27 cellular contexts compared by ENCODE assay signal in genomic region chr13:62094937-62095336, GRCh38.
DNase-seq lines count a peak whose midpoint lies in the region; ATAC-seq, FAIRE-seq and TF ChIP-seq lines count a peak whose summit lies in the region.
"Had no signal": no experiment of that assay in that cellular context is flagged by ENCODE, and none has a peak within 500 bp of the region (broad histone marks: within the 10 kb centered on the region; RNA-seq: fewer than 3 reads in every experiment).

No MANE protein-coding gene starts in this region.

- no peak overlapping the region for H3K56ac ChIP-seq in IMR-90 (ENCODE audit: extremely low read depth, insufficient read depth, low read length)

- POLR2A ChIA-PET in HepG2 (lab: Yijun Ruan, JAX): no interaction called here
- POLR2A ChIA-PET in IMR-90 (lab: Charles Lee; ENCODE audit: unreplicated experiment): no interaction called here
- POLR2A ChIA-PET in K562 (lab: Yijun Ruan, JAX): no interaction called here

- no peak overlapping the region for H2AFZ ChIP-seq in HepG2 (ENCODE audit: low read length)
- H2AFZ ChIP-seq in IMR-90 (replicated peaks; ENCODE audit: low read length, poor library complexity): no peak overlapping the region
- no peak overlapping the region for H2AFZ ChIP-seq in K562 (ENCODE audit: low read depth, low read length)

- no peak overlapping the region for H3K14ac ChIP-seq in IMR-90 (replicated peaks; ENCODE audit: low read depth, low read length)

- in situ Hi-C loops in HepG2 (cut with HindIII; ENCODE audit: extremely low pct_ligation_motif_present, low pct_unique_long_range_greater_than_20kb): no loop called here
- in situ Hi-C loops in IMR-90 (cut with MboI; ENCODE audit: low sequenced_read_pairs): no loop called here
- in situ Hi-C loops in K562 (cut with MboI): no loop called here

- H4K8ac ChIP-seq in IMR-90 (ENCODE audit: low read depth in 2 of 2, low read length in 2 of 2): no peak overlapping the region

- H2BK15ac ChIP-seq in IMR-90 (ENCODE audit: low read depth, low read length): no peak overlapping the region

- TF ChIP-seq POLR2A in HepG2 (IDR thresholded peaks at IDR 0.05; ENCODE audit: insufficient read depth in 1 of 2, low read depth in 2 of 2, low read length in 2 of 2) (no peak), right lobe of liver (IDR thresholded peaks at IDR 0.05) (no peak), IMR-90 (IDR thresholded peaks at IDR 0.05; ENCODE audit: low read depth, low read length) (no peak), K562 (conservative IDR thresholded peaks at IDR 0.05) (no peak)

- FAIRE-seq in HepG2 (lab: Jason Lieb, UNC) (no peak), K562 (lab: Jason Lieb, UNC) (no peak)
- FAIRE-seq: GM12878, GM12892, GM18507, GM19239 had no signal

- no peak overlapping the region for H3K9ac ChIP-seq in HepG2 (ENCODE audit: insufficient read depth, low read depth, low read length)
- H3K9ac ChIP-seq in IMR-90 (ENCODE audit: low read depth, low read length): no peak overlapping the region
- no peak overlapping the region for H3K9ac ChIP-seq in K562 (ENCODE audit: insufficient read depth in 1 of 2, low read depth in 2 of 2, low read length in 2 of 2)
- H3K9ac ChIP-seq: BLaER1 had no signal

- no peaks in the 10 kb centered on the region for H4K20me1 ChIP-seq in HepG2 (ENCODE audit: insufficient read depth, low read length)
- no peaks in the 10 kb centered on the region for H4K20me1 ChIP-seq in IMR-90 (ENCODE audit: insufficient read depth, low read length)
- H4K20me1 ChIP-seq in K562 (replicated peaks; ENCODE audit: control insufficient read depth, insufficient read depth, low read length): no peaks in the 10 kb centered on the region
- H4K20me1 ChIP-seq: BLaER1 had no signal

- H3K18ac ChIP-seq in IMR-90 (ENCODE audit: low read depth, low read length): no peak overlapping the region

- H4K5ac ChIP-seq in IMR-90 (ENCODE audit: low read depth, low read length): no peak overlapping the region

- H3K27ac ChIP-seq in HepG2 (ENCODE audit: extremely low read length, insufficient read depth, low read length) (no peak overlapping the region), right lobe of liver (no peak overlapping the region), IMR-90 (ENCODE audit: insufficient read depth, low read length) (no peak overlapping the region), K562 (ENCODE audit: extremely low read depth, low read depth, low read length) (no peak overlapping the region)
- H3K27ac ChIP-seq: 22Rv1, BLaER1 had no signal

- H2BK20ac ChIP-seq in IMR-90 (ENCODE audit: low read depth, low read length): no peak overlapping the region

- H3K36me3 ChIP-seq in HepG2 (replicated peaks in 1 of 2; ENCODE audit: control insufficient read depth in 1 of 2, insufficient read depth in 2 of 2, low read length in 2 of 2) (no peaks in the 10 kb centered on the region), right lobe of liver (no peaks in the 10 kb centered on the region), IMR-90 (ENCODE audit: control insufficient read depth, insufficient read depth, low read length) (no peaks in the 10 kb centered on the region), K562 (ENCODE audit: control insufficient read depth, insufficient read depth, low read length) (no peaks in the 10 kb centered on the region)
- H3K36me3 ChIP-seq: BE2C, BLaER1 had no signal

- intact Hi-C loops in HepG2 (cut with micrococcal nuclease; ENCODE audit: unreplicated experiment): no loop called here
- intact Hi-C loops in right lobe of liver (cut with DNase I): no loop called here
- intact Hi-C loops in IMR-90 (cut with micrococcal nuclease): no loop called here
- intact Hi-C loops in K562 (cut with micrococcal nuclease): no loop called here
- intact Hi-C loops in sciatic nerve (cut with DNase I): no loop called here

- H2AK9ac ChIP-seq in IMR-90 (replicated peaks; ENCODE audit: low read depth, low read length, poor library complexity): no peak overlapping the region

- no peaks in the 10 kb centered on the region for H3K4me1 ChIP-seq in HepG2 (ENCODE audit: insufficient read depth, low read length)
- H3K4me1 ChIP-seq in right lobe of liver: no peaks in the 10 kb centered on the region
- no peaks in the 10 kb centered on the region for H3K4me1 ChIP-seq in IMR-90 (ENCODE audit: control insufficient read depth, insufficient read depth, low read length)
- no peaks in the 10 kb centered on the region for H3K4me1 ChIP-seq in K562 (replicated peaks in 1 of 2; ENCODE audit: control insufficient read depth in 2 of 2, insufficient read depth in 2 of 2, low read length in 2 of 2)
- H3K4me1 ChIP-seq: BE2C had no signal

- BruUV-seq in HepG2 (replicated peaks; lab: Mats Ljungman, UMichigan): no TSS peak
- BruUV-seq in IMR-90 (replicated peaks; lab: Mats Ljungman, UMichigan): no TSS peak
- BruUV-seq in K562 (replicated peaks; lab: Mats Ljungman, UMichigan): no TSS peak

- H3K79me2 ChIP-seq in HepG2 (ENCODE audit: insufficient read depth, low read length): no peaks in the 10 kb centered on the region
- no peaks in the 10 kb centered on the region for H3K79me2 ChIP-seq in K562 (ENCODE audit: control insufficient read depth, insufficient read depth, low read length)

- H3K27me3 ChIP-seq in HepG2 (ENCODE audit: control insufficient read depth in 1 of 2, insufficient read depth in 2 of 2, low read length in 2 of 2) (no peaks in the 10 kb centered on the region), right lobe of liver (no peaks in the 10 kb centered on the region), IMR-90 (ENCODE audit: control insufficient read depth, insufficient read depth, low read length) (no peaks in the 10 kb centered on the region), K562 (ENCODE audit: control insufficient read depth in 2 of 2, insufficient read depth in 2 of 2, low read length in 2 of 2) (no peaks in the 10 kb centered on the region)
- H3K27me3 ChIP-seq: BE2C, BLaER1 had no signal

- DNase-seq in HepG2 (ENCODE audit: low spot score): no peak
- DNase-seq in right lobe of liver: no peak
- no peak for DNase-seq in IMR-90
- DNase-seq in K562 (ENCODE audit: extremely low read depth in 1 of 4, low spot score in 3 of 4): no peak
- DNase-seq in retina: peak; percentile 28
- no peak for DNase-seq in sciatic nerve (ENCODE audit: low spot score)
- DNase-seq: ACHN; BE2C; C1 segment of cervical spinal cord; CD4-positive, alpha-beta memory T cell; CD4-positive, CD25-positive, alpha-beta regulatory T cell; CD8-positive, alpha-beta memory T cell; DMS 273 treated with DMSO at 0.1 percent for 48 hours; DMS153; DMS53; DMS79; DND-41; EL; GDM1 had no signal

- TF ChIP-seq CTCF in HepG2 (CRISPR knock-in tag; IDR thresholded peaks at IDR 0.05) (no peak), right lobe of liver (IDR thresholded peaks at IDR 0.05) (no peak), IMR-90 (conservative IDR thresholded peaks at IDR 0.05; ENCODE audit: low read depth, low read length) (no peak), K562 (IDR thresholded peaks at IDR 0.05 in 2 of 3, conservative IDR thresholded peaks at IDR 0.05 in 1 of 3; ENCODE audit: insufficient read depth in 2 of 3, low read depth in 1 of 3, low read length in 3 of 3) (no peak)

- H2AK5ac ChIP-seq in IMR-90 (ENCODE audit: low read depth, low read length): no peak overlapping the region

- H2BK120ac ChIP-seq in IMR-90 (ENCODE audit: low read depth, low read length): no peak overlapping the region

- CTCF ChIA-PET in HepG2 (lab: Yijun Ruan, JAX; ENCODE audit: low intra/inter-chr PET ratio, low total read pairs): no interaction called here
- CTCF ChIA-PET in IMR-90 (lab: Yijun Ruan, JAX): no interaction called here
- CTCF ChIA-PET in K562 (lab: Yijun Ruan, JAX; ENCODE audit: low intra/inter-chr PET ratio): no interaction called here

- no peak overlapping the region for H3K4me3 ChIP-seq in HepG2 (replicated peaks in 1 of 3; ENCODE audit: insufficient read depth in 1 of 3, low read depth in 2 of 3, low read length in 3 of 3)
- no peak overlapping the region for H3K4me3 ChIP-seq in right lobe of liver
- H3K4me3 ChIP-seq in IMR-90 (ENCODE audit: insufficient read depth, low read depth, low read length): no peak overlapping the region
- H3K4me3 ChIP-seq in K562: no peak overlapping the region
- H3K4me3 ChIP-seq: BLaER1, GM12878 had no signal

- H3K9me3 ChIP-seq in HepG2 (ENCODE audit: low read length): no peaks in the 10 kb centered on the region
- H3K9me3 ChIP-seq in right lobe of liver: no peaks in the 10 kb centered on the region
- H3K9me3 ChIP-seq in IMR-90 (ENCODE audit: control insufficient read depth, insufficient read depth, low read length): peaks cover 5% of the 10 kb centered on the region; the same call in 1 of the 2 replicates
- H3K9me3 ChIP-seq in K562 (replicated peaks; ENCODE audit: control insufficient read depth, insufficient read depth, low read depth, low read length): no peaks in the 10 kb centered on the region
- H3K9me3 ChIP-seq: BE2C had no signal

- no peak overlapping the region for H4K91ac ChIP-seq in IMR-90 (ENCODE audit: insufficient read depth, low read depth, low read length)

- no peak for TF ChIP-seq RAD21 in HepG2 (CRISPR knock-in tag; IDR thresholded peaks at IDR 0.05)
- no peak for TF ChIP-seq RAD21 in IMR-90 (IDR thresholded peaks at IDR 0.05; ENCODE audit: low read length)
- no peak for TF ChIP-seq RAD21 in K562 (CRISPR knock-in tag; conservative IDR thresholded peaks at IDR 0.05 in 1 of 2, IDR thresholded peaks at IDR 0.05 in 1 of 2)

- WGBS in HepG2 (ENCODE audit: low lambda C conversion rate): 93% methylated on average over 1 of the region's 1 CpG
- WGBS in right lobe of liver (ENCODE audit: insufficient coverage, low coverage, low lambda C conversion rate, missing lambda C conversion rate): 50% methylated on average over 1 of the region's 1 CpG
- no CpG with 5 or more reads among the region's 1 CpG for WGBS in IMR-90 (ENCODE audit: extremely low coverage in 2 of 2, insufficient read length in 1 of 2), 2 experiments
- WGBS in K562 (ENCODE audit: insufficient coverage, low coverage, missing lambda C conversion rate): 0% methylated on average over 1 of the region's 1 CpG

- H3K23ac ChIP-seq in IMR-90 (ENCODE audit: low read depth, low read length): no peak overlapping the region

- H3K4me2 ChIP-seq in HepG2 (ENCODE audit: low read depth, low read length): no peak overlapping the region
- H3K4me2 ChIP-seq in IMR-90 (ENCODE audit: low read depth, low read length): no peak overlapping the region
- H3K4me2 ChIP-seq in K562 (ENCODE audit: insufficient read depth, low read length): no peak overlapping the region

- no peak overlapping the region for H2BK5ac ChIP-seq in IMR-90 (ENCODE audit: low read depth, low read length, poor library complexity, severe bottlenecking)

- H3K4ac ChIP-seq in IMR-90 (ENCODE audit: low read depth, low read length): no peak overlapping the region

- no peak for TF ChIP-seq EP300 in HepG2 (IDR thresholded peaks at IDR 0.05; ENCODE audit: low read depth in 2 of 2, low read length in 2 of 2)
- no peak for TF ChIP-seq EP300 in HepG2 (CRISPR knock-in tag; IDR thresholded peaks at IDR 0.05; ENCODE audit: borderline replicate concordance)
- TF ChIP-seq EP300 in K562 (IDR thresholded peaks at IDR 0.05; ENCODE audit: low read length): no peak

- no peaks in the 10 kb centered on the region for H3K79me1 ChIP-seq in IMR-90 (ENCODE audit: low read depth in 1 of 2, low read length in 2 of 2)

- H3K9me1 ChIP-seq in IMR-90 (ENCODE audit: insufficient read depth, low read length) (no peaks in the 10 kb centered on the region), K562 (ENCODE audit: control insufficient read depth, insufficient read depth, low read length) (no peaks in the 10 kb centered on the region)

- no peak for ATAC-seq in HepG2
- no peak for ATAC-seq in right lobe of liver
- no peak for ATAC-seq in IMR-90 (ENCODE audit: low read depth)
- ATAC-seq in K562: no peak
- ATAC-seq in HG03108 (IDR thresholded peaks at IDR 0.05; ENCODE audit: unreplicated experiment): no peak
- no peak for ATAC-seq in sciatic nerve
- no peak for ATAC-seq in HG02840 (IDR thresholded peaks at IDR 0.05; ENCODE audit: low FRiP score, unreplicated experiment)
- ATAC-seq: GM12878 had no signal

- dilution Hi-C loops in IMR-90 (cut with HindIII; ENCODE audit: low sequenced_read_pairs, unreplicated experiment): no loop called here

Comparison
In these comparisons a context has a peak if more than half of its experiments do, and no peak if none do; other contexts are left out.
1. Of the 241 proteins assayed by ChIP-seq in both HepG2 and K562: peak only in HepG2: none; only in K562: MAFG; in both: MAFF and MAFK; in neither: 237; mixed calls (peak in some experiments, not most) for 1.